ENCODE assay signal across 8 cellular contexts in genomic region chr22:30196141-30196866, GRCh38. TPM values are rescaled to one million over a fixed set of nuclear protein-coding genes. Genes with fewer than 3 reads are reported as not detected.
DNase-seq lines count a peak whose midpoint lies in the region; ATAC-seq and TF ChIP-seq lines count a peak whose summit lies in the region.

No MANE protein-coding gene starts in this region.

- peak overlapping the region; percentile 36 for H3K4me3 Mint-ChIP-seq in WTC11

- peaks cover 46% of the 10 kb centered on the region for H3K4me1 Mint-ChIP-seq in WTC11

- H3K4me3 ChIP-seq in duodenal mucosa (ENCODE audit: low read depth in 1 of 2, low read length in 2 of 2) = peak overlapping the region in 1 of 2 donors; percentile 26

- H3K27me3 Mint-ChIP-seq in WTC11 (ENCODE audit: low read depth) = no peaks in the 10 kb centered on the region

- no peaks in the 10 kb centered on the region for H3K36me3 Mint-ChIP-seq in WTC11

- no peaks in the 10 kb centered on the region for H3K36me3 ChIP-seq in duodenal mucosa (ENCODE audit: control insufficient read depth in 1 of 2, insufficient read depth in 2 of 2, low read length in 2 of 2)

- CTCF ChIA-PET in WTC11 (lab: Charles Lee) = interaction anchor here (0.6 to 1.5 kb wide), 2 partner anchors 92 to 143 kb away, joined by 3 to 5 read pairs; no protein-coding TSS in a partner anchor

- H3K27me3 ChIP-seq in duodenal mucosa (ENCODE audit: control insufficient read depth in 1 of 2, insufficient read depth in 2 of 2, low read length in 2 of 2) = no peaks in the 10 kb centered on the region

- H3K27ac ChIP-seq in duodenal mucosa (ENCODE audit: low read depth, low read length) = peak overlapping the region; percentile 15

- 0 out of 2 replicates have a peak, but pooled peaks cover 3% of the 10 kb centered on the region for H3K9me3 Mint-ChIP-seq in WTC11

- H3K9me3 ChIP-seq in duodenal mucosa (ENCODE audit: control insufficient read depth in 1 of 2, low read length in 2 of 2) = no peaks in the 10 kb centered on the region

- H3K27ac Mint-ChIP-seq in WTC11 = peak overlapping the region; percentile 96

- H3K4me1 ChIP-seq in duodenal mucosa (ENCODE audit: control insufficient read depth in 1 of 2, insufficient read depth in 2 of 2, low read length in 2 of 2) = peaks cover 18 to 19% of the 10 kb centered on the region in 2 donors

- TF ChIP-seq CTCF in WTC11 (IDR thresholded peaks at IDR 0.05) = no peak

- H3K9ac ChIP-seq in duodenal mucosa (ENCODE audit: low read depth in 1 of 2, low read length in 2 of 2) = peak overlapping the region; percentile 2 to 38

- POLR2A ChIA-PET in WTC11 (lab: Charles Lee) = interaction anchor here (0.9 kb wide), 1 partner anchor 18 kb away, joined by 3 read pairs; no protein-coding TSS in a partner anchor

- DNase-seq in GM19238 (ENCODE audit: insufficient read length, low spot score) (peak; percentile 32), NCI-H187 treated with DMSO at 0.1 percent for 48 hours (lab: John Stamatoyannopoulos, UW) (peak; percentile 60), WTC11 (ENCODE audit: low spot score) (peak; percentile 62), mesenteric fat pad (ENCODE audit: low spot score) (peak; percentile 94), occipital lobe (lab: John Stamatoyannopoulos, UW) (no peak)
- peak; percentile 21 to 44 for DNase-seq in stimulated activated CD8-positive, alpha-beta memory T cell treated with anti-CD3 and anti-CD28 coated beads, Interleukin-7, amount 100 ng/mL, for 4 hours (ENCODE audit: low read depth in 2 of 2)

- ATAC-seq in WTC11 (peak; percentile 87), GM21390 (IDR thresholded peaks at IDR 0.05; ENCODE audit: unreplicated experiment) (no peak)

TF ChIP-seq in WTC11, 78 proteins besides CTCF, POLR2A, EP300 and RAD21:
- TF ChIP-seq SP1 (CRISPR knock-in tag; conservative IDR thresholded peaks at IDR 0.05) (0 out of 2 replicates have a peak, but pooled peaks have one; percentile 33), ATF3 (CRISPR knock-in tag; conservative IDR thresholded peaks at IDR 0.05) (0 out of 2 replicates have a peak, but pooled peaks have one; percentile 42), MYBL2 (CRISPR knock-in tag; IDR thresholded peaks at IDR 0.05) (no peak), ZBTB21 (CRISPR knock-in tag; IDR thresholded peaks at IDR 0.05; ENCODE audit: borderline replicate concordance) (peak; percentile 16; the same call in 1 of the 2 replicates), TEAD1 (CRISPR knock-in tag; IDR thresholded peaks at IDR 0.05) (peak; percentile 31; the same call in 1 of the 2 replicates), TP53 (CRISPR knock-in tag; IDR thresholded peaks at IDR 0.05) (0 out of 2 replicates have a peak, but pooled peaks have one; percentile 34)

RNA-seq across cellular contexts. Expression of gene LIF, which starts 50.3 kb away (rescaled TPM):
- total RNA-seq in WTC11 (2021) (4.6 to 7.2 TPM (median 6.1 TPM) in 3 replicates), mesenteric fat pad (34.8 TPM), occipital lobe (not detected)
